In the genomic region with DNA sequence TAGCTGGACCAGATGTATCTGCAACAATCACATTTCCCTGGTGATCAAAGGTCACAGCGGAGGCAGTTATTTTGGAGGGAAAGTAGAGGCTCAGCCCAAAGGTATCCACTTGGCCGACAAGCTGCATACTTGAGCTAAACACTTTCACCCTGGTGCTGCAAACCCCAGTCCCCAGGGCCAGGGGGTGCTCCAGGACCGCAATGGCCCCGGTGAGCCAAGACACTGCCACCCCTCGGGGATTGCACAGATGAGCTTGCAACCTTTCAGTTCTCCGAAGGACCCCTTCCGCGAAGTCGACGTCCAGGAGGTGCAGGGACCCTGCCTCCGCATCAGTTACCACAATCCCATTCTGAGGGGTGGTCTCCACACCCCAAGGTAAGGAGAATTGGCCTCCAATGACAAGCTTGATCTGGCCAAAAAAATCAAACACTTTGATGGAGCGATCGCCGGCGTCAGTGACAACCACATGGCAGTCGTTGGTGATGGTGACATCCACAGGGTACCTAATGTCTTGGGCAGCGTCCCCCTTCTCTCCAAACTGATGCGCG, we compare ENCODE assay signal across 9 cellular contexts. TPM values are rescaled to one million over a fixed set of nuclear protein-coding genes. Genes with fewer than 3 reads are reported as not detected.
A peak's percentile ranks its signal among the peaks of the same experiment; 100 is the strongest.
DNase-seq lines count a peak whose midpoint lies in the region; ATAC-seq, FAIRE-seq and TF ChIP-seq lines count a peak whose summit lies in the region.
"Had no signal": no experiment of that assay in that cellular context is flagged by ENCODE, and none has a peak within 500 bp of the region (broad histone marks: within the 10 kb centered on the region; RNA-seq: fewer than 3 reads in every experiment).

No MANE protein-coding gene starts in this region.

- peak overlapping the region; percentile 43 for H3K4me3 ChIP-seq in CD8-positive, alpha-beta memory T cell (ENCODE audit: low read length)
- no peak overlapping the region for H3K4me3 ChIP-seq in neuronal stem cell (ENCODE audit: low read length in 2 of 2)
- H3K4me3 ChIP-seq in lower leg skin (ENCODE audit: low read depth, poor library complexity, severe bottlenecking), result no peak overlapping the region

- WGBS in neuronal stem cell (ENCODE audit: extremely low coverage in 2 of 2, insufficient read length in 2 of 2, insufficient replicate concordance in 1 of 2), 2 donors, result no CpG with 5 or more reads among the region's 19 CpGs
- 76 to 81% methylated on average over 19 of the region's 19 CpGs for WGBS in lower leg skin, 2 donors

- no peaks in the 10 kb centered on the region for H3K79me1 ChIP-seq in neuronal stem cell (ENCODE audit: low read depth, low read length)

- no peaks in the 10 kb centered on the region for H3K9me3 ChIP-seq in CD8-positive, alpha-beta memory T cell (ENCODE audit: low read length)
- H3K9me3 ChIP-seq in neuronal stem cell (replicated peaks in 1 of 2; ENCODE audit: control insufficient read depth in 2 of 2, insufficient read depth in 1 of 2, low read depth in 1 of 2, low read length in 2 of 2), result no peaks in the 10 kb centered on the region

- no peaks in the 10 kb centered on the region for H3K36me3 ChIP-seq in CD8-positive, alpha-beta memory T cell (ENCODE audit: insufficient read depth, low read length)
- no peaks in the 10 kb centered on the region for H3K36me3 ChIP-seq in neuronal stem cell (replicated peaks in 1 of 2; ENCODE audit: control insufficient read depth in 2 of 2, insufficient read depth in 2 of 2, low read length in 2 of 2)
- H3K36me3 ChIP-seq: cardiac muscle cell had no signal

- no peak for ATAC-seq in HG03565 (IDR thresholded peaks at IDR 0.05; ENCODE audit: unreplicated experiment)

- no peak overlapping the region for H3K18ac ChIP-seq in neuronal stem cell (ENCODE audit: low read length)

- H3K23ac ChIP-seq in neuronal stem cell (ENCODE audit: low read depth, low read length, poor library complexity), result peak overlapping the region; percentile 92

- no peaks in the 10 kb centered on the region for H3K27me3 ChIP-seq in CD8-positive, alpha-beta memory T cell (ENCODE audit: insufficient read depth, low read length, poor library complexity, severe bottlenecking)
- H3K27me3 ChIP-seq in neuronal stem cell (ENCODE audit: control insufficient read depth in 3 of 3, insufficient read depth in 3 of 3, low read depth in 1 of 3, low read length in 3 of 3), result peaks cover 0 to 18% (median 10%) of the 10 kb centered on the region in 3 experiments

- H2AFZ ChIP-seq in neuronal stem cell (ENCODE audit: low read length), result peak overlapping the region; percentile 88

- no peak for TF ChIP-seq POLR2A in lower leg skin (IDR thresholded peaks at IDR 0.05)

- H2BK15ac ChIP-seq in neuronal stem cell (ENCODE audit: low read length), result no peak overlapping the region

- no peak overlapping the region for H3K4ac ChIP-seq in neuronal stem cell (ENCODE audit: low read length)

- no peak overlapping the region for H4K8ac ChIP-seq in neuronal stem cell (ENCODE audit: low read depth, low read length)

- no peak overlapping the region for H2BK5ac ChIP-seq in neuronal stem cell (ENCODE audit: low read length)

- H3K36me3 Mint-ChIP-seq in CD8-positive, alpha-beta memory T cell, result peaks cover 1 to 14% (median 1%) of the 10 kb centered on the region in 3 donors

- peaks cover 6 to 19% (median 14%) of the 10 kb centered on the region in 3 donors for H3K4me1 Mint-ChIP-seq in CD8-positive, alpha-beta memory T cell

- H2AK5ac ChIP-seq in neuronal stem cell (ENCODE audit: low read depth, low read length), result no peak overlapping the region

- CTCF ChIA-PET in CD8-positive, alpha-beta memory T cell (lab: Charles Lee), result interaction anchor here (0.7 to 1.3 kb wide), 2 partner anchors 12 to 29 kb away, joined by 3 to 8 read pairs; no protein-coding TSS in a partner anchor

- no peak for TF ChIP-seq CTCF in lower leg skin (IDR thresholded peaks at IDR 0.05)

- H3K4me2 ChIP-seq in neuronal stem cell (ENCODE audit: insufficient read depth, low read length, poor library complexity, severe bottlenecking), result no peak overlapping the region

- H3K4me3 Mint-ChIP-seq in CD8-positive, alpha-beta memory T cell, result peak overlapping the region; percentile 9 to 91 (median 68)

- peak; percentile 9 for FAIRE-seq in HTR-8/SVneo (lab: Jason Lieb, UNC)

- H3K27ac Mint-ChIP-seq in CD8-positive, alpha-beta memory T cell, result peak overlapping the region in 2 of 8 donors; percentile 17 to 68

- H3K27me3 Mint-ChIP-seq in CD8-positive, alpha-beta memory T cell, result peaks cover 7 to 10% of the 10 kb centered on the region in 2 donors

- no peak overlapping the region for H3K27ac ChIP-seq in CD8-positive, alpha-beta memory T cell (ENCODE audit: low read depth, low read length)
- no peak overlapping the region for H3K27ac ChIP-seq in neuronal stem cell (replicated peaks; ENCODE audit: low read length)
- H3K27ac ChIP-seq: cardiac muscle cell had no signal

- intact Hi-C loops in lower leg skin (cut with DNase I; ENCODE audit: low total_unique reads), result loop anchor here (10.0 kb wide), 1 partner anchor 277 kb away; no protein-coding TSS in a partner anchor

- H2BK12ac ChIP-seq in neuronal stem cell (ENCODE audit: low read length), result no peak overlapping the region

- H3K9me3 Mint-ChIP-seq in CD8-positive, alpha-beta memory T cell, result peaks cover 0 to 3% (median 0%) of the 10 kb centered on the region in 5 donors

- H2BK120ac ChIP-seq in neuronal stem cell (ENCODE audit: low read depth, low read length), result no peak overlapping the region

- H3K14ac ChIP-seq in neuronal stem cell (ENCODE audit: low read length), result no peak overlapping the region

- H3K4me1 ChIP-seq in CD8-positive, alpha-beta memory T cell (ENCODE audit: insufficient read depth, low read length), result no peaks in the 10 kb centered on the region
- peaks cover 0 to 3% of the 10 kb centered on the region in 2 donors for H3K4me1 ChIP-seq in neuronal stem cell (ENCODE audit: control insufficient read depth in 2 of 2, insufficient read depth in 1 of 2, low read depth in 1 of 2, low read length in 2 of 2)

- no peak overlapping the region for H3K9ac ChIP-seq in neuronal stem cell (ENCODE audit: low read depth, low read length, poor library complexity)

- POLR2A ChIA-PET in CD8-positive, alpha-beta memory T cell (lab: Charles Lee), result interaction anchor here (1.0 kb wide), 1 partner anchor 415 kb away, joined by 3 read pairs; a partner anchor contains a TSS

- no peak for DNase-seq in CD8-positive, alpha-beta memory T cell
- DNase-seq in HTR-8/SVneo (ENCODE audit: insufficient read length, low spot score), result peak; percentile 20
- peak; percentile 6 for DNase-seq in dermis blood vessel endothelial cell
- DNase-seq in neuronal stem cell (ENCODE audit: low spot score), result no peak
- no peak for DNase-seq in DMS 273 (lab: John Stamatoyannopoulos, UW; ENCODE audit: unreplicated experiment)
- DNase-seq in NCI-H146 treated with DMSO at 0.1 percent for 48 hours (lab: John Stamatoyannopoulos, UW; ENCODE audit: unreplicated experiment), result no peak
- DNase-seq in lower leg skin (ENCODE audit: low spot score in 2 of 2), result no peak

- H4K91ac ChIP-seq in neuronal stem cell (ENCODE audit: low read depth, low read length, poor library complexity), result no peak overlapping the region

RNA-seq across cellular contexts. Expression of a gene that starts 0.8 kb away (rescaled TPM):
- total RNA-seq in CD8-positive, alpha-beta memory T cell, result under 1 TPM; 0.24 to 0.29 TPM
- polyA plus RNA-seq in CD8-positive, alpha-beta memory T cell, result 0.81 TPM
- total RNA-seq in dermis blood vessel endothelial cell (1.4 and 1.6 TPM in 2 replicates), lower leg skin (1 to 10 TPM; 3.5 to 6.9 (median 5.0) TPM)
- not detected for polyA plus RNA-seq in neuronal stem cell (2013, experiment 1 of 2)
- not detected for polyA plus RNA-seq in neuronal stem cell (2013, experiment 2 of 2)

RNA-seq across cellular contexts. Expression of a gene that starts 33.2 kb away (rescaled TPM):
- total RNA-seq in CD8-positive, alpha-beta memory T cell, result 1 to 10 TPM; 9.1 to 9.7 TPM
- 14.9 TPM for polyA plus RNA-seq in CD8-positive, alpha-beta memory T cell
- total RNA-seq in dermis blood vessel endothelial cell (10.7 and 17.7 TPM in 2 replicates), lower leg skin (10 to 100 TPM in 1 of 4 donors, 1 to 10 TPM in 3; 6.1 to 10.8 (median 8.8) TPM)
- 10.0 TPM for polyA plus RNA-seq in neuronal stem cell (2013, experiment 1 of 2)
- polyA plus RNA-seq in neuronal stem cell (2013, experiment 2 of 2), result 10.0 TPM

RNA-seq across cellular contexts. Expression of a gene that starts 33.6 kb away (rescaled TPM):
- 10 to 100 TPM; 12.6 to 13.4 TPM for total RNA-seq in CD8-positive, alpha-beta memory T cell
- 0.84 TPM for polyA plus RNA-seq in CD8-positive, alpha-beta memory T cell
- total RNA-seq in dermis blood vessel endothelial cell (9.7 and 14.8 TPM in 2 replicates), lower leg skin (10 to 100 TPM; 23.5 to 27.9 (median 24.5) TPM)
- 11.5 TPM for polyA plus RNA-seq in neuronal stem cell (2013, experiment 1 of 2)
- 11.4 TPM for polyA plus RNA-seq in neuronal stem cell (2013, experiment 2 of 2)

Comparison
In these comparisons a context has a peak if more than half of its experiments do, and no peak if none do; other contexts are left out.
1. DNase-seq: peak in HTR-8/SVneo (single experiment) and dermis blood vessel endothelial cell (single experiment); none in CD8-positive, alpha-beta memory T cell (0 of 5), neuronal stem cell (single experiment), DMS 273 (single experiment), NCI-H146 treated with DMSO at 0.1 percent for 48 hours (single experiment) and lower leg skin (0 of 2).